22 cellular contexts compared by ENCODE assay signal in the genomic region with DNA sequence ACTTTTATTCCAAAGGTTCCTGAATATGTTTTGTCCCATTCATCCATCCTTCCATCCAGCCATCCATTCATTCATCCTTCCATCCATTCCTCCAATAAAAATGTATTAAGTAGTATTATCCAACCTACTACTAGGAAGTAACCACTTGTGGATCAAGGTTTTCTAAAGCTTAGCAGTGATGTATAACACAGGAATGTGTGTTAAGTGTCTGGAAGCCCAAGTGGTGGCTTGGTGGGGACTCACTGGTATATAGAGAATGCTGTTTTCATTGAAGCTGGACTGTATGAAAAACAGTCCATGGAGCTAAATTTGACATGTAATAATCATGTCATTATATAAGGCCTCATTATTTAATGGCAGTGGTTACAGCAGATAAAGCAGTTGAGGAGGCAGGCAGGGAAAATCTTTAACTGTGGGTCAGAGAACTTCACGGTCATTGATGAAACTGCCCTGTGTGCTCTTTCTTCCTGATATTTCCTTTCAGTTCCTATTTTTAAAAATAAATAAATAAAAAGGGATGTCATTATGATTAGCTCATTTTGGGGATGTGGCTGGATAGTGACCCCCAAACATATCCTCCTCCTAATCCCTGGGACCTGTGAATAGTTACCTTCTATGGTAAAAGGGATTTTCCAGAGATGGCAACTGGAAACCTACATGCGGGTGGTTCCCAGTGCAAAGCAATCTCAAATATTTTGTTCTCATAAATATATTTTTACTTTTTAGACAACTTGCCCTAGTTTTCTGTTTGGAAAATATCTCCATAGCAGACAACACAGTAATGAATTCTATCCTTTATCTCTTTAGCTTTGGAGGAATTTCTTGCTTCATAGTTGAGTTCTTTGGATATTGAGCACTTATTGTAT.
DNase-seq lines count a peak whose midpoint lies in the region; ATAC-seq, FAIRE-seq and TF ChIP-seq lines count a peak whose summit lies in the region.
"Had no signal": no experiment of that assay in that cellular context is flagged by ENCODE, and none has a peak within 500 bp of the region (broad histone marks: within the 10 kb centered on the region; RNA-seq: fewer than 3 reads in every experiment).

No MANE protein-coding gene starts in this region.

- WGBS in liver = 77% methylated on average over 2 of the region's 2 CpGs
- WGBS in HepG2 (ENCODE audit: low lambda C conversion rate) = 93% methylated on average over 2 of the region's 2 CpGs
- WGBS in K562 (ENCODE audit: insufficient coverage, low coverage, missing lambda C conversion rate) = 78% methylated on average over 2 of the region's 2 CpGs
- 97% methylated on average over 2 of the region's 2 CpGs for WGBS in mammary epithelial cell (ENCODE audit: low coverage, missing lambda C conversion rate)

- H3K4me3 Mint-ChIP-seq in nephron = no peak overlapping the region
- H3K4me3 Mint-ChIP-seq: activated naive CD8-positive, alpha-beta T cell treated with anti-CD3 and anti-CD28 coated beads, Interleukin-2, amount 50 U/mL, for 24 hours; naive B cell; stimulated activated memory B cell treated with anti-CD40 and anti-IgM and Interleukin-4, amounts not matched to agents 10 μg/mL and 1 μg/mL and 100 μg/mL, for 72 hours had no signal

- TF ChIP-seq CTCF in liver (IDR thresholded peaks at IDR 0.05; ENCODE audit: low read depth, low read length, missing input control) = no peak
- TF ChIP-seq CTCF in HepG2 (CRISPR knock-in tag; IDR thresholded peaks at IDR 0.05) = no peak
- TF ChIP-seq CTCF in K562 (IDR thresholded peaks at IDR 0.05 in 2 of 3, conservative IDR thresholded peaks at IDR 0.05 in 1 of 3; ENCODE audit: insufficient read depth in 2 of 3, low read depth in 1 of 3, low read length in 3 of 3) = no peak
- no peak for TF ChIP-seq CTCF in nephron (IDR thresholded peaks at IDR 0.05; ENCODE audit: unreplicated experiment in 3 of 3)
- TF ChIP-seq CTCF in mammary epithelial cell (conservative IDR thresholded peaks at IDR 0.05 in 1 of 2, IDR thresholded peaks at IDR 0.05 in 1 of 2; ENCODE audit: extremely low read depth in 1 of 2, insufficient read depth in 1 of 2, low read depth in 1 of 2, low read length in 2 of 2) = no peak

- no peak for ATAC-seq in HepG2
- ATAC-seq in K562 = no peak
- ATAC-seq in HG02870 (IDR thresholded peaks at IDR 0.05; ENCODE audit: unreplicated experiment) = no peak
- ATAC-seq: activated naive CD8-positive, alpha-beta T cell treated with anti-CD3 and anti-CD28 coated beads, Interleukin-2, amount 50 U/mL, for 24 hours; stimulated activated memory B cell treated with anti-CD40 and anti-IgM and Interleukin-4, amounts not matched to agents 10 μg/mL and 1 μg/mL and 100 μg/mL, for 72 hours had no signal

- H3K4me3 ChIP-seq in liver (ENCODE audit: low read depth in 1 of 3, low read length in 3 of 3) (no peak overlapping the region), HepG2 (replicated peaks in 1 of 3; ENCODE audit: insufficient read depth in 1 of 3, low read depth in 2 of 3, low read length in 3 of 3) (no peak overlapping the region), K562 (no peak overlapping the region), mammary epithelial cell (replicated peaks in 1 of 3; ENCODE audit: insufficient read depth in 1 of 3, low read depth in 2 of 3, low read length in 3 of 3) (no peak overlapping the region), HAP-1 (no peak overlapping the region)
- H3K4me3 ChIP-seq: BLaER1, ovary, tibial artery had no signal

- no peaks in the 10 kb centered on the region for H4K20me1 ChIP-seq in HepG2 (ENCODE audit: insufficient read depth, low read length)
- H4K20me1 ChIP-seq in K562 (replicated peaks; ENCODE audit: control insufficient read depth, insufficient read depth, low read length) = peaks cover 18% of the 10 kb centered on the region; the same call in 1 of the 2 replicates
- H4K20me1 ChIP-seq in mammary epithelial cell (ENCODE audit: insufficient read depth, low read length) = no peaks in the 10 kb centered on the region
- H4K20me1 ChIP-seq: BLaER1 had no signal

- H3K27me3 Mint-ChIP-seq in nephron (ENCODE audit: low read depth) = no peaks in the 10 kb centered on the region
- H3K27me3 Mint-ChIP-seq: activated naive CD8-positive, alpha-beta T cell treated with anti-CD3 and anti-CD28 coated beads, Interleukin-2, amount 50 U/mL, for 24 hours; naive B cell; stimulated activated memory B cell treated with anti-CD40 and anti-IgM and Interleukin-4, amounts not matched to agents 10 μg/mL and 1 μg/mL and 100 μg/mL, for 72 hours had no signal

- H3K4me2 ChIP-seq in HepG2 (ENCODE audit: low read depth, low read length) (no peak overlapping the region), K562 (ENCODE audit: insufficient read depth, low read length) (no peak overlapping the region), mammary epithelial cell (ENCODE audit: insufficient read depth, low read depth, low read length) (no peak overlapping the region)
- H3K4me2 ChIP-seq: BLaER1 had no signal

- H3K36me3 ChIP-seq in liver (ENCODE audit: control insufficient read depth in 4 of 4, insufficient read depth in 3 of 4, low read depth in 1 of 4, low read length in 3 of 4) (no peaks in the 10 kb centered on the region), HepG2 (replicated peaks in 1 of 2; ENCODE audit: control insufficient read depth in 1 of 2, insufficient read depth in 2 of 2, low read length in 2 of 2) (no peaks in the 10 kb centered on the region), K562 (ENCODE audit: control insufficient read depth, insufficient read depth, low read length) (no peaks in the 10 kb centered on the region), mammary epithelial cell (ENCODE audit: insufficient read depth, low read length) (no peaks in the 10 kb centered on the region), HAP-1 (replicated peaks) (no peaks in the 10 kb centered on the region)
- H3K36me3 ChIP-seq: BLaER1, ovary, tibial artery had no signal

- BruUV-seq in HepG2 (replicated peaks; lab: Mats Ljungman, UMichigan) (no TSS peak), K562 (replicated peaks; lab: Mats Ljungman, UMichigan) (no TSS peak), mammary epithelial cell (replicated peaks; lab: Mats Ljungman, UMichigan) (no TSS peak)

- POLR2A ChIA-PET in HepG2 (lab: Yijun Ruan, JAX) (interaction anchor here (2.0 to 5.4 kb wide), 2 partner anchors 10 to 34 kb away, joined by 10 to 26 read pairs; no protein-coding TSS in a partner anchor), K562 (lab: Yijun Ruan, JAX) (interaction anchor here (1.3 to 1.9 kb wide), 3 partner anchors 11 to 13 kb away, joined by 3 to 8 read pairs (median 4); no protein-coding TSS in a partner anchor)

- no peaks in the 10 kb centered on the region for H3K9me1 ChIP-seq in K562 (ENCODE audit: control insufficient read depth, insufficient read depth, low read length)

- TF ChIP-seq RAD21 in liver (IDR thresholded peaks at IDR 0.05) (no peak), HepG2 (CRISPR knock-in tag; IDR thresholded peaks at IDR 0.05) (no peak), K562 (CRISPR knock-in tag; conservative IDR thresholded peaks at IDR 0.05 in 1 of 2, IDR thresholded peaks at IDR 0.05 in 1 of 2) (no peak)

- TF ChIP-seq POLR2A in HepG2 (IDR thresholded peaks at IDR 0.05; ENCODE audit: insufficient read depth in 1 of 2, low read depth in 2 of 2, low read length in 2 of 2) = no peak
- no peak for TF ChIP-seq POLR2A in K562 (conservative IDR thresholded peaks at IDR 0.05)

- H3K27ac ChIP-seq in liver (ENCODE audit: low read depth in 1 of 2, low read length in 2 of 2) = peak overlapping the region; percentile 56 to 63
- no peak overlapping the region for H3K27ac ChIP-seq in HepG2 (ENCODE audit: extremely low read length, insufficient read depth, low read length)
- H3K27ac ChIP-seq in K562 (ENCODE audit: extremely low read depth, low read depth, low read length) = no peak overlapping the region
- no peak overlapping the region for H3K27ac ChIP-seq in mammary epithelial cell (ENCODE audit: insufficient read depth, low read depth, low read length)
- H3K27ac ChIP-seq: BLaER1, tibial artery had no signal

- H3K9me3 ChIP-seq in liver (ENCODE audit: control insufficient read depth in 4 of 4, low read length in 3 of 4) = no peaks in the 10 kb centered on the region
- no peaks in the 10 kb centered on the region for H3K9me3 ChIP-seq in HepG2 (ENCODE audit: low read length)
- no peaks in the 10 kb centered on the region for H3K9me3 ChIP-seq in K562 (replicated peaks; ENCODE audit: control insufficient read depth, insufficient read depth, low read depth, low read length)
- H3K9me3 ChIP-seq in mammary epithelial cell (replicated peaks; ENCODE audit: insufficient read depth, low read length) = no peaks in the 10 kb centered on the region
- no peaks in the 10 kb centered on the region for H3K9me3 ChIP-seq in HAP-1
- H3K9me3 ChIP-seq: BLaER1, ovary, tibial artery had no signal

- intact Hi-C loops in HepG2 (cut with micrococcal nuclease; ENCODE audit: unreplicated experiment) = no loop called here
- intact Hi-C loops in K562 (cut with micrococcal nuclease) = no loop called here
- intact Hi-C loops in mammary epithelial cell (cut with micrococcal nuclease) = no loop called here

- peaks cover 17% of the 10 kb centered on the region for H3K79me2 ChIP-seq in HepG2 (ENCODE audit: insufficient read depth, low read length)
- peaks cover 15% of the 10 kb centered on the region for H3K79me2 ChIP-seq in K562 (ENCODE audit: control insufficient read depth, insufficient read depth, low read length)
- H3K79me2 ChIP-seq in mammary epithelial cell (ENCODE audit: insufficient read depth, low read length) = no peaks in the 10 kb centered on the region

- dilution Hi-C loops in mammary epithelial cell (cut with HindIII; ENCODE audit: low sequenced_read_pairs) = no loop called here

- no peaks in the 10 kb centered on the region for H3K27me3 ChIP-seq in liver (ENCODE audit: control insufficient read depth in 4 of 4, insufficient read depth in 4 of 4, low read length in 3 of 4)
- no peaks in the 10 kb centered on the region for H3K27me3 ChIP-seq in HepG2 (ENCODE audit: control insufficient read depth in 1 of 2, insufficient read depth in 2 of 2, low read length in 2 of 2)
- H3K27me3 ChIP-seq in K562 (ENCODE audit: control insufficient read depth in 2 of 2, insufficient read depth in 2 of 2, low read length in 2 of 2) = no peaks in the 10 kb centered on the region
- no peaks in the 10 kb centered on the region for H3K27me3 ChIP-seq in mammary epithelial cell (ENCODE audit: insufficient read depth, low read length)
- H3K27me3 ChIP-seq in HAP-1 (ENCODE audit: low read depth) = no peaks in the 10 kb centered on the region
- H3K27me3 ChIP-seq: BLaER1, ovary, tibial artery had no signal

- in situ Hi-C loops in HepG2 (cut with HindIII; ENCODE audit: extremely low pct_ligation_motif_present, low pct_unique_long_range_greater_than_20kb) (no loop called here), K562 (cut with MboI) (no loop called here), mammary epithelial cell (cut with MboI; ENCODE audit: low sequenced_read_pairs in 2 of 2) (no loop called here), HAP-1 (cut with MboI; ENCODE audit: low sequenced_read_pairs) (no loop called here)

- H3K9ac ChIP-seq in liver (ENCODE audit: low read depth in 1 of 2, low read length in 2 of 2) (no peak overlapping the region), HepG2 (ENCODE audit: insufficient read depth, low read depth, low read length) (no peak overlapping the region), K562 (ENCODE audit: insufficient read depth in 1 of 2, low read depth in 2 of 2, low read length in 2 of 2) (no peak overlapping the region), mammary epithelial cell (ENCODE audit: insufficient read depth, low read length) (no peak overlapping the region)
- H3K9ac ChIP-seq: BLaER1 had no signal

- FAIRE-seq in HepG2 (lab: Jason Lieb, UNC) = no peak
- no peak for FAIRE-seq in K562 (lab: Jason Lieb, UNC)
- FAIRE-seq: A204.1, G401.6 had no signal

- H3K27ac Mint-ChIP-seq in nephron = peak overlapping the region; percentile 54 to 71 (median 71)
- H3K27ac Mint-ChIP-seq: activated naive CD8-positive, alpha-beta T cell treated with anti-CD3 and anti-CD28 coated beads, Interleukin-2, amount 50 U/mL, for 24 hours; naive B cell; stimulated activated memory B cell treated with anti-CD40 and anti-IgM and Interleukin-4, amounts not matched to agents 10 μg/mL and 1 μg/mL and 100 μg/mL, for 72 hours had no signal

- no peak for DNase-seq in HepG2 (ENCODE audit: low spot score)
- DNase-seq in K562 (ENCODE audit: extremely low read depth in 1 of 4, low spot score in 3 of 4) = no peak
- no peak for DNase-seq in mammary epithelial cell
- DNase-seq in HAP-1 (ENCODE audit: low spot score in 2 of 2) = no peak
- DNase-seq in GM19238 (ENCODE audit: insufficient read length, low spot score) = no peak
- DNase-seq: activated CD4-positive, alpha-beta T cell treated with anti-CD3 and anti-CD28 coated beads, Interleukin-2, amount 50 U/mL, for 1 hour; activated CD8-positive, alpha-beta memory T cell treated with anti-CD3 and anti-CD28 coated beads, Interleukin-2, amount 50 U/mL, for 48 hours; activated naive CD8-positive, alpha-beta T cell treated with anti-CD3 and anti-CD28 coated beads, Interleukin-2, amount 50 U/mL, for 24 hours; Calu3; naive B cell; NCI-H1694 treated with DMSO at 0.1 percent for 48 hours; ovary; SHP77 treated with DMSO at 0.1 percent for 48 hours; stimulated activated CD4-positive, alpha-beta T cell treated with anti-CD3 and anti-CD28 coated beads, Interleukin-1b, Interleukin-23, amount 100 ng/mL, for 48 hours; tibial artery had no signal

- peaks cover 3% of the 10 kb centered on the region for H3K36me3 Mint-ChIP-seq in nephron (ENCODE audit: low read depth)
- H3K36me3 Mint-ChIP-seq: naive B cell; stimulated activated memory B cell treated with anti-CD40 and anti-IgM and Interleukin-4, amounts not matched to agents 10 μg/mL and 1 μg/mL and 100 μg/mL, for 72 hours had no signal

- H3K4me1 Mint-ChIP-seq in nephron = peaks cover 68% of the 10 kb centered on the region
- H3K4me1 Mint-ChIP-seq: activated naive CD8-positive, alpha-beta T cell treated with anti-CD3 and anti-CD28 coated beads, Interleukin-2, amount 50 U/mL, for 24 hours; naive B cell; stimulated activated memory B cell treated with anti-CD40 and anti-IgM and Interleukin-4, amounts not matched to agents 10 μg/mL and 1 μg/mL and 100 μg/mL, for 72 hours had no signal

- CTCF ChIA-PET in HepG2 (lab: Yijun Ruan, JAX; ENCODE audit: low intra/inter-chr PET ratio, low total read pairs) (no interaction called here), K562 (lab: Yijun Ruan, JAX; ENCODE audit: low intra/inter-chr PET ratio) (no interaction called here), mammary epithelial cell (lab: Charles Lee; ENCODE audit: low non-redundant PET) (no interaction called here)

- H3K4me1 ChIP-seq in liver (ENCODE audit: control insufficient read depth in 4 of 4, insufficient read depth in 4 of 4, low read length in 3 of 4) (peaks cover 10 to 48% (median 45%) of the 10 kb centered on the region in 4 donors), HepG2 (ENCODE audit: insufficient read depth, low read length) (peaks cover 71% of the 10 kb centered on the region), K562 (replicated peaks in 1 of 2; ENCODE audit: control insufficient read depth in 2 of 2, insufficient read depth in 2 of 2, low read length in 2 of 2) (peaks cover 0 to 32% of the 10 kb centered on the region in 2 experiments; a peak in 4 of 5 replicates), mammary epithelial cell (ENCODE audit: insufficient read depth, low read length) (no peaks in the 10 kb centered on the region), HAP-1 (no peaks in the 10 kb centered on the region)
- H3K4me1 ChIP-seq: BLaER1, tibial artery had no signal

- H3K9me3 Mint-ChIP-seq in nephron = no peaks in the 10 kb centered on the region
- H3K9me3 Mint-ChIP-seq: activated naive CD8-positive, alpha-beta T cell treated with anti-CD3 and anti-CD28 coated beads, Interleukin-2, amount 50 U/mL, for 24 hours; naive B cell; stimulated activated memory B cell treated with anti-CD40 and anti-IgM and Interleukin-4, amounts not matched to agents 10 μg/mL and 1 μg/mL and 100 μg/mL, for 72 hours had no signal

- H2AFZ ChIP-seq in HepG2 (ENCODE audit: low read length) (no peak overlapping the region), K562 (ENCODE audit: low read depth, low read length) (no peak overlapping the region), mammary epithelial cell (ENCODE audit: low read depth, low read length) (no peak overlapping the region)

- TF ChIP-seq EP300 in HepG2 (IDR thresholded peaks at IDR 0.05; ENCODE audit: low read depth in 2 of 2, low read length in 2 of 2) = no peak
- no peak for TF ChIP-seq EP300 in HepG2 (CRISPR knock-in tag; IDR thresholded peaks at IDR 0.05; ENCODE audit: borderline replicate concordance)
- no peak for TF ChIP-seq EP300 in K562 (IDR thresholded peaks at IDR 0.05; ENCODE audit: low read length)

Comparison
In these comparisons a context has a peak if more than half of its experiments do, and no peak if none do; other contexts are left out.
1. H3K27ac ChIP-seq: peak in liver (2 of 2); none in HepG2 (single experiment), K562 (single experiment) and mammary epithelial cell (single experiment).